31 cellular contexts compared by ENCODE assay signal in genomic region chr3:3133490-3133889, GRCh38. TPM values are rescaled to one million over a fixed set of nuclear protein-coding genes. Genes with fewer than 3 reads are reported as not detected.
DNase-seq lines count a peak whose midpoint lies in the region; ATAC-seq, FAIRE-seq and TF ChIP-seq lines count a peak whose summit lies in the region.
"Had no signal": no experiment of that assay in that cellular context is flagged by ENCODE, and none has a peak within 500 bp of the region (broad histone marks: within the 10 kb centered on the region; RNA-seq: fewer than 3 reads in every experiment).

No MANE protein-coding gene starts in this region.

- H3K9me3 Mint-ChIP-seq in effector memory CD8-positive, alpha-beta T cell, result no peaks in the 10 kb centered on the region
- H3K9me3 Mint-ChIP-seq: activated naive CD8-positive, alpha-beta T cell treated with anti-CD3 and anti-CD28 coated beads, Interleukin-2, amount 10 ng/mL, durations not matched to agents 7 days and 5 days; central memory CD8-positive, alpha-beta T cell; IgD-negative memory B cell; naive B cell had no signal

- peak overlapping the region; percentile 62 to 74 for H3K27ac Mint-ChIP-seq in effector memory CD8-positive, alpha-beta T cell
- H3K27ac Mint-ChIP-seq: activated naive CD8-positive, alpha-beta T cell treated with anti-CD3 and anti-CD28 coated beads, Interleukin-2, amount 10 ng/mL, durations not matched to agents 7 days and 5 days had no signal

- no peak overlapping the region for H2AFZ ChIP-seq in Loucy (ENCODE audit: low read length)

- no peaks in the 10 kb centered on the region for H3K27me3 ChIP-seq in Loucy (ENCODE audit: insufficient read depth, low read length, poor library complexity, severe bottlenecking)
- no peaks in the 10 kb centered on the region for H3K27me3 ChIP-seq in colonic mucosa
- H3K27me3 ChIP-seq: left lung, tibial artery had no signal

- TF ChIP-seq EP300 in A549 (IDR thresholded peaks at IDR 0.05), result no peak

- WGBS in A549 (ENCODE audit: missing lambda C conversion rate), result 93% methylated on average over 6 of the region's 6 CpGs

- H3K4me1 Mint-ChIP-seq in effector memory CD8-positive, alpha-beta T cell (ENCODE audit: low read depth in 2 of 2), result peaks cover 24 to 53% of the 10 kb centered on the region in 2 donors

- H3K9ac ChIP-seq in Loucy (ENCODE audit: low read depth, low read length, poor library complexity, severe bottlenecking) (no peak overlapping the region), colonic mucosa (ENCODE audit: low read depth in 2 of 2, low read length in 2 of 2) (no peak overlapping the region)

- no peak for TF ChIP-seq POLR2A in A549 (IDR thresholded peaks at IDR 0.05; ENCODE audit: low read length)

- no peak for TF ChIP-seq CTCF in A549 (IDR thresholded peaks at IDR 0.05)
- TF ChIP-seq CTCF in Loucy (conservative IDR thresholded peaks at IDR 0.05; ENCODE audit: low read length), result no peak; the same call in 1 of the 2 replicates
- no peak for TF ChIP-seq CTCF in colonic mucosa (IDR thresholded peaks at IDR 0.05)

- no peaks in the 10 kb centered on the region for H3K9me2 ChIP-seq in Loucy (replicated peaks; ENCODE audit: low read depth, low read length)

- no peak for FAIRE-seq in A549 (lab: Jason Lieb, UNC)
- FAIRE-seq: G401.6, GM19239 had no signal

- peaks cover 24% of the 10 kb centered on the region; the same call in 1 of the 2 replicates for H3K36me3 ChIP-seq in Loucy (ENCODE audit: insufficient read depth, low read length)
- peaks cover 6% of the 10 kb centered on the region for H3K36me3 ChIP-seq in colonic mucosa

- H3K27ac ChIP-seq in A549 (no peak overlapping the region), colonic mucosa (no peak overlapping the region)
- H3K27ac ChIP-seq: 22Rv1, left lung, tibial artery had no signal

- TF ChIP-seq RAD21 in A549 (conservative IDR thresholded peaks at IDR 0.05 in 1 of 2, IDR thresholded peaks at IDR 0.05 in 1 of 2), result no peak

- no peaks in the 10 kb centered on the region for H3K27me3 Mint-ChIP-seq in effector memory CD8-positive, alpha-beta T cell
- H3K27me3 Mint-ChIP-seq: activated naive CD8-positive, alpha-beta T cell treated with anti-CD3 and anti-CD28 coated beads, Interleukin-2, amount 10 ng/mL, durations not matched to agents 7 days and 5 days; central memory CD8-positive, alpha-beta T cell; IgD-negative memory B cell; naive B cell had no signal

- H3K4me1 ChIP-seq in A549, result peaks cover 2% of the 10 kb centered on the region; the same call in 2 of the 3 replicates
- peaks cover 41% of the 10 kb centered on the region for H3K4me1 ChIP-seq in Loucy (ENCODE audit: insufficient read depth, low read length, poor library complexity, severe bottlenecking)
- H3K4me1 ChIP-seq in colonic mucosa, result peaks cover 8% of the 10 kb centered on the region

- CTCF ChIA-PET in A549 (lab: Yijun Ruan, JAX), result interaction anchor here (1.1 kb wide), 1 partner anchor 40 kb away, joined by 3 read pairs; no protein-coding TSS in a partner anchor

- H3K9me3 ChIP-seq in A549 (no peaks in the 10 kb centered on the region), Loucy (ENCODE audit: insufficient read depth, low read depth, low read length) (no peaks in the 10 kb centered on the region), colonic mucosa (no peaks in the 10 kb centered on the region)
- H3K9me3 ChIP-seq: left lung, tibial artery had no signal

- peak; percentile 42 to 43; a peak in 3 of 6 replicates for ATAC-seq in A549
- no peak for ATAC-seq in effector memory CD8-positive, alpha-beta T cell (replicated peaks)
- no peak for ATAC-seq in GM18858 (IDR thresholded peaks at IDR 0.05; ENCODE audit: unreplicated experiment)
- ATAC-seq: left lung; stimulated activated naive CD8-positive, alpha-beta T cell treated with anti-CD3 and anti-CD28 coated beads, Interleukin-15, Interleukin-2, amounts not matched to agents 100 U/mL and 50 U/mL, for 24 hours had no signal

- H4K20me1 ChIP-seq in Loucy (ENCODE audit: insufficient read depth, low read length, poor library complexity, severe bottlenecking), result peaks cover 46% of the 10 kb centered on the region

- POLR2A ChIA-PET in A549 (lab: Yijun Ruan, JAX), result no interaction called here

- H3K4me2 ChIP-seq in A549, result no peak overlapping the region
- H3K4me2 ChIP-seq in Loucy (ENCODE audit: low read depth, low read length, poor library complexity, severe bottlenecking), result peak overlapping the region; percentile 40

- H3K36me3 Mint-ChIP-seq in effector memory CD8-positive, alpha-beta T cell (ENCODE audit: insufficient read depth), result peaks cover 44% of the 10 kb centered on the region

- H3F3A ChIP-seq in Loucy (ENCODE audit: low read depth), result no peaks in the 10 kb centered on the region

- DNase-seq in NCI-H82 (lab: John Stamatoyannopoulos, UW), result peak; percentile 13
- no peak for DNase-seq in NCI-H82 treated with DMSO at 0.1 percent for 48 hours (lab: John Stamatoyannopoulos, UW; ENCODE audit: unreplicated experiment)
- DNase-seq in A549 (ENCODE audit: low read depth in 1 of 2, low spot score in 1 of 2), result peak in 1 of 2 experiments; percentile 10
- no peak for DNase-seq in effector memory CD8-positive, alpha-beta T cell
- DNase-seq in colonic mucosa, result no peak
- no peak for DNase-seq in SIG-M5 treated with dmso at 0.1 percent for 504 hours (lab: John Stamatoyannopoulos, UW; ENCODE audit: unreplicated experiment)
- DNase-seq: activated CD4-positive, alpha-beta T cell treated with anti-CD3 and anti-CD28 coated beads for 1 hour; activated naive CD8-positive, alpha-beta T cell treated with anti-CD3 and anti-CD28 coated beads, Interleukin-2, amount 10 ng/mL, durations not matched to agents 7 days and 5 days; dermis blood vessel endothelial cell; DMS153; H7; left lung; mesenchymal stem cell; naive B cell; NCI-H2081; NCI-H226; nucleus accumbens; stimulated activated naive CD8-positive, alpha-beta T cell treated with anti-CD3 and anti-CD28 coated beads, Interleukin-15, Interleukin-2, amounts not matched to agents 100 U/mL and 50 U/mL, for 24 hours; T-helper 1 cell; tibial artery had no signal

- H3K4me3 ChIP-seq in A549, result no peak overlapping the region
- H3K4me3 ChIP-seq in Loucy (ENCODE audit: low read length, poor library complexity, severe bottlenecking), result no peak overlapping the region
- no peak overlapping the region for H3K4me3 ChIP-seq in colonic mucosa
- H3K4me3 ChIP-seq: left lung, tibial artery had no signal

- peaks cover 81% of the 10 kb centered on the region for H3K79me2 ChIP-seq in Loucy (ENCODE audit: insufficient read depth, low read length)

- no peak overlapping the region for H3K4me3 Mint-ChIP-seq in effector memory CD8-positive, alpha-beta T cell
- H3K4me3 Mint-ChIP-seq: activated naive CD8-positive, alpha-beta T cell treated with anti-CD3 and anti-CD28 coated beads, Interleukin-2, amount 10 ng/mL, durations not matched to agents 7 days and 5 days; central memory CD8-positive, alpha-beta T cell; naive B cell had no signal

- intact Hi-C loops in colonic mucosa (cut with DNase I), result no loop called here

TF ChIP-seq in A549, 52 proteins besides CTCF, POLR2A, EP300 and RAD21 (continues in another document):
- TF ChIP-seq BCL3 (IDR thresholded peaks at IDR 0.05) (no peak), ESRRA (IDR thresholded peaks at IDR 0.05; ENCODE audit: borderline replicate concordance, low read length) (no peak), TFCP2L1 (CRISPR knock-in tag; IDR thresholded peaks at IDR 0.05) (no peak), CBX2 (IDR thresholded peaks at IDR 0.05; ENCODE audit: borderline replicate concordance, low read depth) (no peak), ATOH8 (CRISPR knock-in tag; IDR thresholded peaks at IDR 0.05; ENCODE audit: low read depth) (no peak), MAZ (IDR thresholded peaks at IDR 0.05; ENCODE audit: borderline replicate concordance, low read depth, low read length) (no peak), MYC (IDR thresholded peaks at IDR 0.05; ENCODE audit: borderline replicate concordance, low read length) (no peak), BHLHE40 (IDR thresholded peaks at IDR 0.05; ENCODE audit: low read depth, low read length) (no peak)

RNA-seq across cellular contexts. Expression of gene TRNT1, which starts 6.8 kb away (rescaled TPM):
- 20.8 and 25.7 TPM in 2 replicates for polyA plus RNA-seq in A549 (2011; rRNA removed)
- polyA plus RNA-seq in A549 (2012; cell fraction: cytosol; rRNA removed), result 7.9 and 8.1 TPM in 2 replicates
- 7.2 and 8.6 TPM in 2 replicates for polyA plus RNA-seq in A549 (2012; cell fraction: nucleus; rRNA removed)
- polyA plus RNA-seq in A549 (2017; fragmentation: RNase III; extraction: RNeasy Plus Mini Kit Qiagen cat#74134 plus additional on column Dnase treatment), result 29.9 to 32.0 TPM (median 31.1 TPM) in 3 replicates
- polyA minus RNA-seq in A549 (2011; rRNA and poly(A)+ RNA removed), result 14.6 and 23.5 TPM in 2 replicates
- total RNA-seq in colonic mucosa, result 10 to 100 TPM; 15.7 to 26.8 TPM

RNA-seq across cellular contexts. Expression of gene IL5RA, which starts 23.3 kb away (rescaled TPM):
- not detected in 2 replicates for polyA plus RNA-seq in A549 (2011; rRNA removed)
- not detected in 2 replicates for polyA plus RNA-seq in A549 (2012; cell fraction: cytosol; rRNA removed)
- not detected in 2 replicates for polyA plus RNA-seq in A549 (2012; cell fraction: nucleus; rRNA removed)
- not detected in 3 replicates for polyA plus RNA-seq in A549 (2017; fragmentation: RNase III; extraction: RNeasy Plus Mini Kit Qiagen cat#74134 plus additional on column Dnase treatment)
- polyA minus RNA-seq in A549 (2011; rRNA and poly(A)+ RNA removed), result not detected in 2 replicates
- total RNA-seq in colonic mucosa, result under 1 TPM; 0.15 to 0.21 TPM
- total RNA-seq: dermis blood vessel endothelial cell, fibroblast of lung, glomerular endothelial cell, H7, pulmonary artery endothelial cell, RPMI7951 had no signal
- polyA plus RNA-seq: fibroblast of lung had no signal

RNA-seq across cellular contexts. Expression of gene CRBN, which starts 46.0 kb away (rescaled TPM):
- polyA plus RNA-seq in A549 (2011; rRNA removed) (36.5 and 41.0 TPM in 2 replicates), A549 (2017; fragmentation: RNase III; extraction: RNeasy Plus Mini Kit Qiagen cat#74134 plus additional on column Dnase treatment) (21.8 to 28.1 TPM (median 25.8 TPM) in 3 replicates)
- polyA plus RNA-seq in A549 (2012; cell fraction: cytosol; rRNA removed), result 13.6 and 13.7 TPM in 2 replicates
- 16.5 and 29.3 TPM in 2 replicates for polyA plus RNA-seq in A549 (2012; cell fraction: nucleus; rRNA removed)
- 31.8 and 39.8 TPM in 2 replicates for polyA minus RNA-seq in A549 (2011; rRNA and poly(A)+ RNA removed)
- total RNA-seq in colonic mucosa, result 10 to 100 TPM; 30.0 to 47.7 TPM

Comparison
In these comparisons a context has a peak if more than half of its experiments do, and no peak if none do; other contexts are left out.
1. ATAC-seq: peak in A549 (2 of 2); none in effector memory CD8-positive, alpha-beta T cell (single experiment) and GM18858 (single experiment).